In the genomic region with DNA sequence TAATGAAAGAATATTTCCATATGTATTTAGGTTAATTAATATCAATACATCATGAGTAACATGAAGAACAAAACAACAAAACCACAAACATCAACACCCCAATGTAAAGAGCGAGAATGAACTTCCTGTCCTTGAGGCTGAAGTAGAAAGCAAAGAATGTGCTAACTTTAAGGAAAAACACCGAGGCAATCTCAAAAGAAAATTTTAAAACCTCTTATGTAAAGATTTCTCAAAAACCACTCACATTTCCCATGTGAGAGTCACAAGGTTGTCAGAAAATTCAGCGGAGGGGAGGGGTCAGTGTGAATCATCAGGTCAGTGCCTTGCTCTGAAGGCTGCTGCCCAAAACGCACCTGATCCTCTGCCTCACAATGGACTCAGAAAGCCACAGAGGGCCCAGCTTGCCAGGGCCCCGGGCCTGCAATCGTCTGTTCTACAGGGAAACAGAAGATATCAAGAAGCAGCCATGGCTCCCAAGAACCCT, we compare ENCODE assay signal across 8 cellular contexts.
A peak's percentile ranks its signal among the peaks of the same experiment; 100 is the strongest.
DNase-seq lines count a peak whose midpoint lies in the region; ATAC-seq and TF ChIP-seq lines count a peak whose summit lies in the region.

No MANE protein-coding gene starts in this region.

- no peaks in the 10 kb centered on the region for H3K9me3 Mint-ChIP-seq in stimulated activated naive CD8-positive, alpha-beta T cell treated with anti-CD3 and anti-CD28 coated beads, Interleukin-15, amount 100 ng/mL, for 72 hours

- H3K27ac Mint-ChIP-seq in stimulated activated naive CD8-positive, alpha-beta T cell treated with anti-CD3 and anti-CD28 coated beads, Interleukin-15, amount 100 ng/mL, for 72 hours, result peak overlapping the region; percentile 12 to 75

- in situ Hi-C loops in GM13977 (cut with MboI; ENCODE audit: low pct_unique_long_range_greater_than_20kb, low sequenced_read_pairs, unreplicated experiment), result no loop called here

- ATAC-seq in stimulated activated naive CD8-positive, alpha-beta T cell treated with anti-CD3 and anti-CD28 coated beads, Interleukin-15, amount 100 ng/mL, for 72 hours, result peak; percentile 70
- ATAC-seq in HG03135 (IDR thresholded peaks at IDR 0.05; ENCODE audit: unreplicated experiment) (no peak), HG02623 (IDR thresholded peaks at IDR 0.05; ENCODE audit: unreplicated experiment) (no peak)

- TF ChIP-seq CTCF in GM13977 (IDR thresholded peaks at IDR 0.05; ENCODE audit: extremely low read depth, insufficient read depth, missing control alignments), result no peak

- H3K27me3 Mint-ChIP-seq in stimulated activated naive CD8-positive, alpha-beta T cell treated with anti-CD3 and anti-CD28 coated beads, Interleukin-15, amount 100 ng/mL, for 72 hours, result no peaks in the 10 kb centered on the region

- peak; percentile 18 for DNase-seq in activated T-cell treated with anti-CD3 and anti-CD28 coated beads for 24 hours (ENCODE audit: low read depth)
- no peak for DNase-seq in activated T-cell treated with anti-CD3 and anti-CD28 coated beads for 4 hours
- peak; percentile 17 for DNase-seq in activated T-helper 9 cell treated with anti-CD3 and anti-CD28 coated beads, Interleukin-2, amount 50 U/mL, for 16 hours (ENCODE audit: low read depth)
- peak; percentile 36 for DNase-seq in iPS-NIHi7 (ENCODE audit: extremely low spot score)
- DNase-seq in stimulated activated naive CD8-positive, alpha-beta T cell treated with anti-CD3 and anti-CD28 coated beads, Interleukin-15, amount 100 ng/mL, for 72 hours, result no peak
- DNase-seq in GM13977 (ENCODE audit: low spot score), result no peak

- H3K4me3 Mint-ChIP-seq in stimulated activated naive CD8-positive, alpha-beta T cell treated with anti-CD3 and anti-CD28 coated beads, Interleukin-15, amount 100 ng/mL, for 72 hours, result peak overlapping the region; percentile 42 to 50

- H3K4me1 Mint-ChIP-seq in stimulated activated naive CD8-positive, alpha-beta T cell treated with anti-CD3 and anti-CD28 coated beads, Interleukin-15, amount 100 ng/mL, for 72 hours, result peaks cover 37% of the 10 kb centered on the region

Comparison
In these comparisons a context has a peak if more than half of its experiments do, and no peak if none do; other contexts are left out.
1. DNase-seq: peak in activated T-cell treated with anti-CD3 and anti-CD28 coated beads for 24 hours (single experiment), activated T-helper 9 cell treated with anti-CD3 and anti-CD28 coated beads, Interleukin-2, amount 50 U/mL, for 16 hours (single experiment) and iPS-NIHi7 (single experiment); none in activated T-cell treated with anti-CD3 and anti-CD28 coated beads for 4 hours (single experiment), stimulated activated naive CD8-positive, alpha-beta T cell treated with anti-CD3 and anti-CD28 coated beads, Interleukin-15, amount 100 ng/mL, for 72 hours (0 of 2) and GM13977 (single experiment).